1 cellular context compared by ENCODE assay signal in genomic region chr6:143098054-143098673, GRCh38.
A peak's percentile ranks its signal among the peaks of the same experiment; 100 is the strongest.
TF ChIP-seq lines count a peak whose summit lies in the region.

No MANE protein-coding gene starts in this region.

TF ChIP-seq in K562, 482 proteins besides CTCF, POLR2A, EP300 and RAD21 (continued from another document):
- no peak for TF ChIP-seq CLOCK (CRISPR knock-in tag; IDR thresholded peaks at IDR 0.05; ENCODE audit: borderline replicate concordance)
- no peak for TF ChIP-seq TBL1XR1 (IDR thresholded peaks at IDR 0.05; ENCODE audit: low read length in 2 of 2)
- TF ChIP-seq CXXC5 (CRISPR knock-in tag; IDR thresholded peaks at IDR 0.05) = peak; percentile 66
- TF ChIP-seq, protein P1, sequence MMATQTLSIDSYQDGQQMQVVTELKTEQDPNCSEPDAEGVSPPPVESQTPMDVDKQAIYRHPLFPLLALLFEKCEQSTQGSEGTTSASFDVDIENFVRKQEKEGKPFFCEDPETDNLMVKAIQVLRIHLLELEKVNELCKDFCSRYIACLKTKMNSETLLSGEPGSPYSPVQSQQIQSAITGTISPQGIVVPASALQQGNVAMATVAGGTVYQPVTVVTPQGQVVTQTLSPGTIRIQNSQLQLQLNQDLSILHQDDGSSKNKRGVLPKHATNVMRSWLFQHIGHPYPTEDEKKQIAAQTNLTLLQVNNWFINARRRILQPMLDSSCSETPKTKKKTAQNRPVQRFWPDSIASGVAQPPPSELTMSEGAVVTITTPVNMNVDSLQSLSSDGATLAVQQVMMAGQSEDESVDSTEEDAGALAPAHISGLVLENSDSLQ (IDR thresholded peaks at IDR 0.05) = no peak
- TF ChIP-seq GABPA (tag; conservative IDR thresholded peaks at IDR 0.05; ENCODE audit: low read depth) = peak; percentile 63
- peak in 1 of 2 experiments; percentile 24 for TF ChIP-seq AFF1 (IDR thresholded peaks at IDR 0.05; ENCODE audit: low read depth in 1 of 2, partially characterized antibody in 2 of 2)
- TF ChIP-seq FOXJ3 (CRISPR knock-in tag; IDR thresholded peaks at IDR 0.05) = no peak
- peak in 1 of 2 experiments; percentile 94; a peak in 2 of 4 replicates for TF ChIP-seq HDAC1 (IDR thresholded peaks at IDR 0.05)
- TF ChIP-seq ZNF778 (CRISPR knock-in tag; IDR thresholded peaks at IDR 0.05) = no peak
- no peak for TF ChIP-seq TFE3 (CRISPR knock-in tag; IDR thresholded peaks at IDR 0.05)
- TF ChIP-seq MAFF (IDR thresholded peaks at IDR 0.05; ENCODE audit: low read length) = no peak
- TF ChIP-seq PREB (CRISPR knock-in tag; IDR thresholded peaks at IDR 0.05) = no peak
- no peak for TF ChIP-seq HOXB6 (CRISPR knock-in tag; IDR thresholded peaks at IDR 0.05; ENCODE audit: borderline replicate concordance)
- TF ChIP-seq ARID1B (IDR thresholded peaks at IDR 0.05) = peak; percentile 15; the same call in 1 of the 2 replicates
- peak; percentile 89 for TF ChIP-seq HDAC2 (IDR thresholded peaks at IDR 0.05)
- TF ChIP-seq NCOR1 (IDR thresholded peaks at IDR 0.05) = peak; percentile 29; the same call in 1 of the 2 replicates
- no peak for TF ChIP-seq YBX1 (IDR thresholded peaks at IDR 0.05)
- TF ChIP-seq ZBTB26 (CRISPR knock-in tag; IDR thresholded peaks at IDR 0.05) = no peak
- TF ChIP-seq PHB2 (IDR thresholded peaks at IDR 0.05; ENCODE audit: low read depth) = no peak
- TF ChIP-seq NR2C1 (IDR thresholded peaks at IDR 0.05) = no peak
- TF ChIP-seq NR2C1 (tag; IDR thresholded peaks at IDR 0.05) = peak; percentile 56; the same call in 1 of the 2 replicates
- peak; percentile 59; the same call in 1 of the 2 replicates for TF ChIP-seq TEAD4 (IDR thresholded peaks at IDR 0.05; ENCODE audit: low read length)
- TF ChIP-seq TEAD4 (CRISPR knock-in tag; IDR thresholded peaks at IDR 0.05; ENCODE audit: borderline replicate concordance) = no peak
